29 cellular contexts compared by ENCODE assay signal in the genomic region with DNA sequence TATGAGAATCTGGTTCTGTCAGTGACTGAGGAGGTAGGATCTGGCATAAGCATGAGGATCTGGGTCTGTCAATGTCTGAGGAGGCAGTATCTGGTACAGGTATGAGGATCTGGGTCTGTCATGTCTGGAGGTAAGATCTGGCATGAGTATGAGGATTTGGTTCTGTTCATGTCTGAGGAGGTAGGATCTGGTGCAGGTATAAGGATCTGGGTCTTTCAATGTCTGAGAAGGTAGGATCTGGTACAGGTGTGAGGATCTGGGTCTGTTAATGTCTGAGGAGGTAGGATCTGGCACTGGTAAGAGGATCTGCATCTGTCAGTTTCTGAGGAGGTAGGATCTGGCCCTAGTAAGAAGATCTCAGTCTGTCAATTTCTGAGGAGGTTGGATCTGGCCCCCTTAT. TPM values are rescaled to one million over a fixed set of nuclear protein-coding genes. Genes with fewer than 3 reads are reported as not detected.
DNase-seq lines count a peak whose midpoint lies in the region; ATAC-seq and TF ChIP-seq lines count a peak whose summit lies in the region.
"Had no signal": no experiment of that assay in that cellular context is flagged by ENCODE, and none has a peak within 500 bp of the region (broad histone marks: within the 10 kb centered on the region; RNA-seq: fewer than 3 reads in every experiment).

No MANE protein-coding gene starts in this region.

- no peaks in the 10 kb centered on the region for H3K9me3 ChIP-seq in endodermal cell (ENCODE audit: control insufficient read depth, low read length)
- H3K9me3 ChIP-seq: esophagus muscularis mucosa, gastrocnemius medialis, transverse colon had no signal

- no peaks in the 10 kb centered on the region for H3K4me1 Mint-ChIP-seq in glutamatergic neuron (ENCODE audit: low read depth, unreplicated experiment)
- H3K4me1 Mint-ChIP-seq in endodermal cell, result no peaks in the 10 kb centered on the region
- H3K4me1 Mint-ChIP-seq: activated B cell treated with CpG ODN at 0.5 μM for 24 hours; activated naive CD4-positive, alpha-beta T cell treated with anti-CD3 and anti-CD28 coated beads, Interleukin-2, amount 50 U/mL, for 24 hours; mesothelial cell of epicardium; naive B cell had no signal

- H3K9ac ChIP-seq in endodermal cell (ENCODE audit: extremely low read depth, low read length, poor library complexity, severe bottlenecking), result no peak overlapping the region
- H3K9ac ChIP-seq: GM23248 had no signal

- no peaks in the 10 kb centered on the region for H3K27me3 Mint-ChIP-seq in glutamatergic neuron (ENCODE audit: unreplicated experiment)
- H3K27me3 Mint-ChIP-seq in endodermal cell (ENCODE audit: insufficient read depth), result no peaks in the 10 kb centered on the region
- H3K27me3 Mint-ChIP-seq: activated B cell treated with CpG ODN at 0.5 μM for 24 hours; activated naive CD4-positive, alpha-beta T cell treated with anti-CD3 and anti-CD28 coated beads, Interleukin-2, amount 50 U/mL, for 24 hours; effector memory CD8-positive, alpha-beta T cell; naive B cell had no signal

- H3K27ac ChIP-seq in angular gyrus (ENCODE audit: low read depth, low read length), result peak overlapping the region; percentile 18
- H3K27ac ChIP-seq in endodermal cell (ENCODE audit: low read depth, low read length), result no peak overlapping the region
- H3K27ac ChIP-seq: GM23248, transverse colon had no signal

- H3K27ac Mint-ChIP-seq in glutamatergic neuron (ENCODE audit: unreplicated experiment), result no peak overlapping the region
- H3K27ac Mint-ChIP-seq in endodermal cell, result no peak overlapping the region
- H3K27ac Mint-ChIP-seq: activated B cell treated with CpG ODN at 0.5 μM for 24 hours; activated naive CD4-positive, alpha-beta T cell treated with anti-CD3 and anti-CD28 coated beads, Interleukin-2, amount 50 U/mL, for 24 hours; effector memory CD8-positive, alpha-beta T cell; mesothelial cell of epicardium; naive B cell had no signal

- no peaks in the 10 kb centered on the region for H3K36me3 Mint-ChIP-seq in glutamatergic neuron (ENCODE audit: unreplicated experiment)
- peaks cover 28% of the 10 kb centered on the region for H3K36me3 Mint-ChIP-seq in endodermal cell (ENCODE audit: low read depth)
- H3K36me3 Mint-ChIP-seq: naive B cell had no signal

- H3K36me3 ChIP-seq in endodermal cell (ENCODE audit: control insufficient read depth, insufficient read depth, low read length), result peaks cover 54% of the 10 kb centered on the region

- H3K4me1 ChIP-seq in endodermal cell (ENCODE audit: control insufficient read depth, insufficient read depth, low read length), result no peaks in the 10 kb centered on the region
- H3K4me1 ChIP-seq: esophagus muscularis mucosa, transverse colon had no signal

- peak; percentile 10 for DNase-seq in 8988T
- DNase-seq in D341Med (ENCODE audit: low spot score), result peak; percentile 50
- DNase-seq in left lobe of liver (ENCODE audit: low spot score), result no peak
- no peak for DNase-seq in glutamatergic neuron
- DNase-seq in NCI-H446 treated with DMSO at 0.1 percent for 48 hours (lab: John Stamatoyannopoulos, UW), result no peak
- DNase-seq in endodermal cell, result no peak
- DNase-seq: activated B cell treated with CpG ODN at 0.5 μM for 24 hours; activated CD4-positive, alpha-beta T cell treated with anti-CD3 and anti-CD28 coated beads, Interleukin-2, amount 50 U/mL, for 48 hours; anterior cingulate cortex; C1 segment of cervical spinal cord; cortex of kidney; effector memory CD8-positive, alpha-beta T cell; gastrocnemius medialis; GM23248; hippocampal formation; left ventricle myocardium superior; naive B cell; NCI-H1105; NCI-H1930; stimulated activated CD4-positive, alpha-beta T cell treated with anti-CD3 and anti-CD28 coated beads, Interleukin-1b, Interleukin-23, amount 100 ng/mL, for 48 hours; stimulated activated CD8-positive, alpha-beta memory T cell treated with anti-CD3 and anti-CD28 coated beads, Interleukin-4, amount 100 ng/mL, for 48 hours; T-helper 1 cell; transverse colon had no signal

- H3K27me3 ChIP-seq in endodermal cell (ENCODE audit: control insufficient read depth, insufficient read depth, low read length, poor library complexity, severe bottlenecking), result no peaks in the 10 kb centered on the region
- H3K27me3 ChIP-seq: esophagus muscularis mucosa, gastrocnemius medialis, transverse colon had no signal

- TF ChIP-seq CTCF in glutamatergic neuron (IDR thresholded peaks at IDR 0.05; ENCODE audit: partially characterized antibody, unreplicated experiment), result no peak
- TF ChIP-seq CTCF in endodermal cell (conservative IDR thresholded peaks at IDR 0.05), result no peak

- no peak overlapping the region for H3K4me3 ChIP-seq in endodermal cell (ENCODE audit: low read length)
- H3K4me3 ChIP-seq: esophagus muscularis mucosa, gastrocnemius medialis, GM23248, smooth muscle cell, transverse colon had no signal

- ATAC-seq in left lobe of liver (peak; percentile 16), GM18870 (IDR thresholded peaks at IDR 0.05; ENCODE audit: unreplicated experiment) (no peak)
- ATAC-seq: effector memory CD8-positive, alpha-beta T cell; left ventricle myocardium superior had no signal

- H3K4me3 Mint-ChIP-seq in glutamatergic neuron (ENCODE audit: unreplicated experiment) (no peak overlapping the region), endodermal cell (no peak overlapping the region)
- H3K4me3 Mint-ChIP-seq: activated B cell treated with CpG ODN at 0.5 μM for 24 hours; activated naive CD4-positive, alpha-beta T cell treated with anti-CD3 and anti-CD28 coated beads, Interleukin-2, amount 50 U/mL, for 24 hours; effector memory CD8-positive, alpha-beta T cell; mesothelial cell of epicardium; naive B cell had no signal

- H3K9me3 Mint-ChIP-seq in glutamatergic neuron (ENCODE audit: unreplicated experiment) (peaks cover 2% of the 10 kb centered on the region), endodermal cell (no peaks in the 10 kb centered on the region)
- H3K9me3 Mint-ChIP-seq: activated B cell treated with CpG ODN at 0.5 μM for 24 hours; activated naive CD4-positive, alpha-beta T cell treated with anti-CD3 and anti-CD28 coated beads, Interleukin-2, amount 50 U/mL, for 24 hours; effector memory CD8-positive, alpha-beta T cell; mesothelial cell of epicardium; naive B cell had no signal

RNA-seq across cellular contexts. Expression of a gene that starts 12.4 kb away (rescaled TPM):
- total RNA-seq in left lobe of liver, result 3.3 TPM
- 15.0 TPM for total RNA-seq in glutamatergic neuron (ENCODE audit: unreplicated experiment)
- total RNA-seq in endodermal cell, result 10 to 100 TPM; 25.0 to 25.1 TPM
- polyA plus RNA-seq in endodermal cell (2013, experiment 1 of 2), result 25.7 TPM
- 15.5 TPM for polyA plus RNA-seq in endodermal cell (2013, experiment 2 of 2)

RNA-seq across cellular contexts. Expression of a gene that starts 26.8 kb away (rescaled TPM):
- total RNA-seq in left lobe of liver (194 TPM), glutamatergic neuron (ENCODE audit: unreplicated experiment) (213 TPM), endodermal cell (100 to 1,000 TPM; 181 to 183 TPM)
- 139 TPM for polyA plus RNA-seq in endodermal cell (2013, experiment 1 of 2)
- 133 TPM for polyA plus RNA-seq in endodermal cell (2013, experiment 2 of 2)

RNA-seq across cellular contexts. Expression of a gene that starts 36.4 kb away (rescaled TPM):
- total RNA-seq in left lobe of liver, result 18.1 TPM
- 92.5 TPM for total RNA-seq in glutamatergic neuron (ENCODE audit: unreplicated experiment)
- 100 to 1,000 TPM; 147 to 160 TPM for total RNA-seq in endodermal cell
- 289 TPM for polyA plus RNA-seq in endodermal cell (2013, experiment 1 of 2)
- polyA plus RNA-seq in endodermal cell (2013, experiment 2 of 2), result 277 TPM

Comparison
In these comparisons a context has a peak if more than half of its experiments do, and no peak if none do; other contexts are left out.
1. DNase-seq: peak in 8988T (single experiment) and D341Med (single experiment); none in left lobe of liver (single experiment), glutamatergic neuron (single experiment), NCI-H446 treated with DMSO at 0.1 percent for 48 hours (single experiment) and endodermal cell (single experiment).